ENCODE assay signal across 26 cellular contexts in the genomic region with DNA sequence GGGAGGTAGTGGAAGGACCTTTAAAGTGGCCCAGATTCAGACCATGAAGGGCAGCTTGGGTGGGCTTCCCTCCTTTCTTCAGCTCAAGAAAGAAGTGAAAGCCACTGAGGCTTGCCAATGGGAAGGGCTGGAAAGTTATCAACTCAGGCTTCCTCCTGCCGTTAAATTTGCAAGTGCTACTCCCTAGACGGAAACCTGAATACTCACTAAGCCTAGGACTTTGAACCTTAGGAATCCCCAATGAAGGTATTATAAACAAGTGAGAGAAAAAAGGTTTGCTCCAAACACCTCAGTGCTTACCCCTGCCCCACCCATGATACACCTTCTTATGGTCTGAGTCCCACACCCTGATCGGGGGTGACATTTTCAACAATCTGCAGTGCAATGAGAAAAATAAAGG.
"Had no signal": no experiment of that assay in that cellular context is flagged by ENCODE, and none has a peak within 500 bp of the region (broad histone marks: within the 10 kb centered on the region; RNA-seq: fewer than 3 reads in every experiment).

No MANE protein-coding gene starts in this region.

- H3K9ac ChIP-seq: KMS-11 had no signal

- H3K4me2 ChIP-seq: KMS-11 had no signal

- H3K27me3 ChIP-seq: adrenal gland, body of pancreas, breast epithelium had no signal

- H3K4me3 ChIP-seq: adrenal gland, body of pancreas, breast epithelium had no signal

- H3K9me3 ChIP-seq: adrenal gland, body of pancreas, breast epithelium had no signal

- DNase-seq: activated CD4-positive, alpha-beta T cell treated with anti-CD3 and anti-CD28 coated beads, Interleukin-2, amount 10 ng/mL, durations not matched to agents 24 days and 14 days; activated CD4-positive, alpha-beta T cell treated with anti-CD3 and anti-CD28 coated beads, Interleukin-2, amount 50 U/mL, for 4 hours; activated CD8-positive, alpha-beta T cell treated with anti-CD3 and anti-CD28 coated beads, Interleukin-2, amount 10 ng/mL, durations not matched to agents 7 days and 5 days; activated gamma-delta T cell treated with Interleukin-2 at 50 U/mL for 16 hours; activated naive CD4-positive, alpha-beta T cell treated with anti-CD3 and anti-CD28 coated beads for 36 hours; activated T-cell treated with anti-CD3 and anti-CD28 coated beads, Interleukin-2, amount 50 U/mL, for 24 hours; adrenal gland; body of pancreas; NCI-H1048; NCI-H1436 treated with DMSO at 0.1 percent for 48 hours; NCI-H1694 treated with DMSO at 0.1 percent for 48 hours; NCI-H2029; NCI-H345; NCI-H524 treated with DMSO at 0.1 percent for 48 hours; NCI-H748 treated with DMSO at 0.1 percent for 48 hours; NK-92 treated with Interleukin-12 subunit alpha and Interleukin-12 subunit beta, amount 100 ng/mL, for 24 hours; OCI-M1; Right ventricle myocardium superior; SW 1271; T-helper 1 cell; T-helper 2 cell; T-helper 9 cell had no signal

- H3K36me3 ChIP-seq: adrenal gland, breast epithelium had no signal

- H3K4me1 ChIP-seq: breast epithelium had no signal

- ATAC-seq: activated CD8-positive, alpha-beta T cell treated with anti-CD3 and anti-CD28 coated beads, Interleukin-2, amount 10 ng/mL, durations not matched to agents 7 days and 5 days; activated naive CD4-positive, alpha-beta T cell treated with anti-CD3 and anti-CD28 coated beads, Interleukin-2, amount 50 U/mL, for 72 hours; body of pancreas had no signal

- FAIRE-seq: astrocyte had no signal

- H3K27ac ChIP-seq: adrenal gland, body of pancreas, breast epithelium, KMS-11 had no signal
